In genomic region chr7:90412458-90413184, GRCh38 we compare ENCODE assay signal across 9 cellular contexts. TPM values are rescaled to one million over a fixed set of nuclear protein-coding genes. Genes with fewer than 3 reads are reported as not detected.
DNase-seq lines count a peak whose midpoint lies in the region; ATAC-seq and TF ChIP-seq lines count a peak whose summit lies in the region.
"Had no signal": no experiment of that assay in that cellular context is flagged by ENCODE, and none has a peak within 500 bp of the region (broad histone marks: within the 10 kb centered on the region; RNA-seq: fewer than 3 reads in every experiment).

No MANE protein-coding gene starts in this region.

- no peaks in the 10 kb centered on the region for H3K27me3 Mint-ChIP-seq in endodermal cell (ENCODE audit: insufficient read depth)

- H3K36me3 ChIP-seq in A673 (ENCODE audit: insufficient read depth, low read length, poor library complexity, severe bottlenecking), result peaks cover 25% of the 10 kb centered on the region
- peaks cover 55% of the 10 kb centered on the region for H3K36me3 ChIP-seq in endodermal cell (ENCODE audit: control insufficient read depth, insufficient read depth, low read length)

- WGBS in endodermal cell (ENCODE audit: insufficient coverage in 1 of 2, insufficient read length in 1 of 2), 2 experiments, result 90 to 93% methylated on average over 11 of the region's 11 CpGs

- no peaks in the 10 kb centered on the region for H3K27me3 ChIP-seq in A673 (replicated peaks; ENCODE audit: insufficient read depth, low read depth, low read length, poor library complexity)
- H3K27me3 ChIP-seq in endodermal cell (ENCODE audit: control insufficient read depth, insufficient read depth, low read length, poor library complexity, severe bottlenecking), result no peaks in the 10 kb centered on the region

- intact Hi-C loops in A673 (cut with micrococcal nuclease; ENCODE audit: unreplicated experiment), result loop anchor here (5.0 kb wide), 1 partner anchor 145 kb away; no protein-coding TSS in a partner anchor

- peaks cover 6% of the 10 kb centered on the region for H3K4me1 ChIP-seq in A673 (ENCODE audit: insufficient read depth, low read length, poor library complexity, severe bottlenecking)
- no peaks in the 10 kb centered on the region for H3K4me1 ChIP-seq in endodermal cell (ENCODE audit: control insufficient read depth, insufficient read depth, low read length)

- no peak overlapping the region for H3K4me3 Mint-ChIP-seq in endodermal cell

- H3K4me3 ChIP-seq in A673 (ENCODE audit: low read depth, low read length, poor library complexity, severe bottlenecking), result no peak overlapping the region
- H3K4me3 ChIP-seq in endodermal cell (ENCODE audit: low read length), result no peak overlapping the region
- no peak overlapping the region for H3K4me3 ChIP-seq in retinal pigment epithelial cell (ENCODE audit: low read length)

- no peak overlapping the region for H3K27ac Mint-ChIP-seq in endodermal cell

- peak; percentile 31 for DNase-seq in A673 (ENCODE audit: low spot score)
- peak; percentile 23 to 72 for DNase-seq in NCI-H526 (lab: John Stamatoyannopoulos, UW)
- peak; percentile 85 for DNase-seq in endodermal cell
- no peak for DNase-seq in retinal pigment epithelial cell (ENCODE audit: low read depth)

- H3K9me3 Mint-ChIP-seq in endodermal cell, result no peaks in the 10 kb centered on the region

- H3K36me3 Mint-ChIP-seq in endodermal cell (ENCODE audit: low read depth), result peaks cover 30% of the 10 kb centered on the region

- peak; percentile 47 for TF ChIP-seq CTCF in A673 (conservative IDR thresholded peaks at IDR 0.05; ENCODE audit: low read depth, low read length)
- TF ChIP-seq CTCF in endodermal cell (conservative IDR thresholded peaks at IDR 0.05), result peak; percentile 74
- TF ChIP-seq CTCF in retinal pigment epithelial cell (conservative IDR thresholded peaks at IDR 0.05; ENCODE audit: low read depth, low read length), result peak; percentile 43

- POLR2A ChIA-PET in A673 (lab: Charles Lee; ENCODE audit: low non-redundant PET), result no interaction called here

- BruUV-seq in A673 (replicated peaks; lab: Mats Ljungman, UMichigan), result no TSS peak

- no peak overlapping the region for H3K9ac ChIP-seq in endodermal cell (ENCODE audit: extremely low read depth, low read length, poor library complexity, severe bottlenecking)

- no peaks in the 10 kb centered on the region for H3K4me1 Mint-ChIP-seq in endodermal cell

- no peaks in the 10 kb centered on the region for H3K9me3 ChIP-seq in A673 (ENCODE audit: low read depth, low read length, poor library complexity, severe bottlenecking)
- H3K9me3 ChIP-seq in endodermal cell (ENCODE audit: control insufficient read depth, low read length), result no peaks in the 10 kb centered on the region

- ATAC-seq in GM18511 (IDR thresholded peaks at IDR 0.05; ENCODE audit: unreplicated experiment), result peak; percentile 69
- ATAC-seq in GM18517 (IDR thresholded peaks at IDR 0.05; ENCODE audit: unreplicated experiment), result no peak
- no peak for ATAC-seq in HG02763 (IDR thresholded peaks at IDR 0.05; ENCODE audit: unreplicated experiment)
- no peak for ATAC-seq in HG03135 (IDR thresholded peaks at IDR 0.05; ENCODE audit: unreplicated experiment)

- CTCF ChIA-PET in A673 (lab: Charles Lee), result no interaction called here

- H3K27ac ChIP-seq in A673 (ENCODE audit: low read depth, low read length, poor library complexity, severe bottlenecking), result no peak overlapping the region
- H3K27ac ChIP-seq in endodermal cell (ENCODE audit: low read depth, low read length), result no peak overlapping the region

RNA-seq across cellular contexts. Expression of gene CLDN12, which starts 9.4 kb away (rescaled TPM):
- total RNA-seq in A673 (2021), result 32.9 and 35.1 TPM in 2 replicates
- 10 to 100 TPM; 50.3 to 51.6 TPM for total RNA-seq in endodermal cell
- 40.1 TPM for polyA plus RNA-seq in endodermal cell (2013, experiment 1 of 2)
- 37.2 TPM for polyA plus RNA-seq in endodermal cell (2013, experiment 2 of 2)

RNA-seq across cellular contexts. Expression of gene PTTG1IP2, which starts 56.8 kb away (rescaled TPM):
- total RNA-seq in A673 (2021) (not detected in 2 replicates), endodermal cell (not detected)
- not detected for polyA plus RNA-seq in endodermal cell (2013, experiment 1 of 2)
- polyA plus RNA-seq in endodermal cell (2013, experiment 2 of 2), result not detected
- polyA plus RNA-seq: neural cell had no signal
